ENCODE assay signal across 8 cellular contexts in genomic region chr6:17705778-17706579, GRCh38.
DNase-seq lines count a peak whose midpoint lies in the region; TF ChIP-seq lines count a peak whose summit lies in the region.

No MANE protein-coding gene starts in this region.

- H3K36me3 ChIP-seq in MM.1S (replicated peaks; ENCODE audit: insufficient read depth, low read length) = no peaks in the 10 kb centered on the region; the same call in 1 of the 2 replicates

- peak overlapping the region; percentile 100 for H3K27ac ChIP-seq in MM.1S (ENCODE audit: low read length)

- H3K9ac ChIP-seq in MM.1S (ENCODE audit: low read length) = peak overlapping the region; percentile 100

- peaks cover 36% of the 10 kb centered on the region for H3F3A ChIP-seq in MM.1S (ENCODE audit: insufficient read depth, low read length)

- H3K79me2 ChIP-seq in MM.1S (ENCODE audit: low read length) = peaks cover 63% of the 10 kb centered on the region

- in situ Hi-C loops in astrocyte of the spinal cord (cut with HindIII; ENCODE audit: low sequenced_read_pairs) = no loop called here

- peaks cover 3% of the 10 kb centered on the region; the same call in 1 of the 2 replicates for H4K20me1 ChIP-seq in MM.1S (ENCODE audit: insufficient read depth, low read length)

- H2AFZ ChIP-seq in MM.1S (ENCODE audit: low read length) = peak overlapping the region; percentile 49

- no peaks in the 10 kb centered on the region for H3K27me3 ChIP-seq in MM.1S (replicated peaks; ENCODE audit: insufficient read depth, low read length)

- H3K4me2 ChIP-seq in MM.1S (ENCODE audit: low read depth, low read length) = peak overlapping the region; percentile 72

- H3K4me1 ChIP-seq in MM.1S (ENCODE audit: low read length) = peaks cover 21% of the 10 kb centered on the region

- peak; percentile 96 for DNase-seq in GM12865 (ENCODE audit: low read depth)
- peak; percentile 61 for DNase-seq in HCEC 1CT
- peak; percentile 91 for DNase-seq in MM.1S
- DNase-seq in T1000 (lab: John Stamatoyannopoulos, UW) = peak; percentile 51
- DNase-seq in astrocyte of the spinal cord (ENCODE audit: low read depth, low spot score) = peak; percentile 59
- peak; percentile 59 for DNase-seq in iPS-NIHi11 (ENCODE audit: low spot score)
- peak; percentile 76 to 86 (median 85) for DNase-seq in stimulated activated CD4-positive, alpha-beta T cell treated with anti-CD3 and anti-CD28 coated beads, Interleukin-12 subunit alpha, Interleukin-12 subunit beta, amount 100 ng/mL, for 48 hours (ENCODE audit: low read depth in 2 of 3, low spot score in 1 of 3)
- no peak for DNase-seq in SHP77 treated with DMSO at 0.1 percent for 48 hours (lab: John Stamatoyannopoulos, UW)

- peak overlapping the region; percentile 64 for H3K4me3 ChIP-seq in GM12865 (ENCODE audit: low read depth, low read length)
- H3K4me3 ChIP-seq in MM.1S (ENCODE audit: low read length) = peak overlapping the region; percentile 95
- H3K4me3 ChIP-seq in astrocyte of the spinal cord (ENCODE audit: low read depth, low read length) = peak overlapping the region; percentile 86

- H3K9me3 ChIP-seq in MM.1S (replicated peaks; ENCODE audit: insufficient read depth, low read length) = no peaks in the 10 kb centered on the region

- TF ChIP-seq CTCF in GM12865 (IDR thresholded peaks at IDR 0.05; ENCODE audit: insufficient read depth, low read depth, low read length, missing control alignments) (peak; percentile 11), MM.1S (IDR thresholded peaks at IDR 0.05; ENCODE audit: low read length) (0 out of 2 replicates have a peak, but pooled peaks have one; percentile 17), astrocyte of the spinal cord (IDR thresholded peaks at IDR 0.05; ENCODE audit: low read depth, low read length) (no peak)

- H3K9me2 ChIP-seq in MM.1S (replicated peaks; ENCODE audit: insufficient read depth, low read length) = no peaks in the 10 kb centered on the region
